Comparison of ENCODE assay signal across 10 cellular contexts in genomic region chr2:113877651-113878594, GRCh38. TPM values are rescaled to one million over a fixed set of nuclear protein-coding genes. Genes with fewer than 3 reads are reported as not detected.
DNase-seq lines count a peak whose midpoint lies in the region; ATAC-seq, FAIRE-seq and TF ChIP-seq lines count a peak whose summit lies in the region.
"Had no signal": no experiment of that assay in that cellular context is flagged by ENCODE, and none has a peak within 500 bp of the region (broad histone marks: within the 10 kb centered on the region; RNA-seq: fewer than 3 reads in every experiment).

No MANE protein-coding gene starts in this region.

- H3K9me3 ChIP-seq in PC-9 (ENCODE audit: insufficient read depth, low read depth) = no peaks in the 10 kb centered on the region
- no peaks in the 10 kb centered on the region for H3K9me3 ChIP-seq in esophagus squamous epithelium
- no peaks in the 10 kb centered on the region for H3K9me3 ChIP-seq in small intestine (ENCODE audit: control insufficient read depth, low read depth)
- H3K9me3 ChIP-seq: thoracic aorta had no signal

- H3F3A ChIP-seq in PC-9 (ENCODE audit: insufficient read depth, low read depth) = peaks cover 10% of the 10 kb centered on the region

- peak overlapping the region; percentile 79 for H3K27ac Mint-ChIP-seq in activated CD4-positive, alpha-beta T cell treated with anti-CD3 and anti-CD28 coated beads for 36 hours

- TF ChIP-seq POLR2A in esophagus squamous epithelium (IDR thresholded peaks at IDR 0.05) = no peak

- H3K36me3 Mint-ChIP-seq in activated CD4-positive, alpha-beta T cell treated with anti-CD3 and anti-CD28 coated beads for 36 hours (ENCODE audit: low read depth) = peaks cover 15% of the 10 kb centered on the region

- peaks cover 43% of the 10 kb centered on the region for H3K4me1 Mint-ChIP-seq in activated CD4-positive, alpha-beta T cell treated with anti-CD3 and anti-CD28 coated beads for 36 hours

- WGBS in esophagus squamous epithelium, 2 donors = 16 to 32% methylated on average over 5 of the region's 5 CpGs
- WGBS in small intestine, 3 donors = 12 to 26% (median 22%) methylated on average over 5 of the region's 5 CpGs

- peak; percentile 17 for ATAC-seq in activated CD4-positive, alpha-beta T cell treated with anti-CD3 and anti-CD28 coated beads for 36 hours
- no peak for ATAC-seq in GM18858 (IDR thresholded peaks at IDR 0.05; ENCODE audit: unreplicated experiment)

- POLR2A ChIA-PET in activated CD4-positive, alpha-beta T cell treated with anti-CD3 and anti-CD28 coated beads for 36 hours (lab: Charles Lee) = interaction anchor here (1.1 to 2.3 kb wide), 2 partner anchors 12 to 18 kb away, joined by 4 to 16 read pairs; partner anchors contain the start of gene ACTR3
- POLR2A ChIA-PET in PC-9 (lab: Charles Lee; ENCODE audit: unreplicated experiment) = interaction anchor here (0.6 to 1.4 kb wide), 4 partner anchors 13 to 122 kb away, joined by 3 to 8 read pairs (median 5); partner anchors contain the start of gene SLC35F5
- POLR2A ChIA-PET in HEK293T (lab: Yijun Ruan, JAX) = interaction anchor here (1.0 to 2.8 kb wide), 2 partner anchors 11 to 121 kb away, joined by 4 to 15 read pairs; partner anchors contain the start of genes ACTR3 and SLC35F5

- no peaks in the 10 kb centered on the region for H3K9me2 ChIP-seq in PC-9 (ENCODE audit: insufficient read depth)

- H3K4me3 ChIP-seq in PC-9 (no peak overlapping the region), esophagus squamous epithelium (no peak overlapping the region), small intestine (ENCODE audit: low read depth in 1 of 2, low read length in 2 of 2) (no peak overlapping the region)
- H3K4me3 ChIP-seq: thoracic aorta had no signal

- H3K79me2 ChIP-seq in PC-9 (ENCODE audit: low read depth) = no peaks in the 10 kb centered on the region

- no peaks in the 10 kb centered on the region for H3K27me3 Mint-ChIP-seq in activated CD4-positive, alpha-beta T cell treated with anti-CD3 and anti-CD28 coated beads for 36 hours

- no TSS peak for BruUV-seq in PC-9 (replicated peaks; lab: Mats Ljungman, UMichigan)

- TF ChIP-seq CTCF in PC-9 (conservative IDR thresholded peaks at IDR 0.05) (no peak), esophagus squamous epithelium (IDR thresholded peaks at IDR 0.05) (no peak)

- H2AFZ ChIP-seq in PC-9 = no peak overlapping the region

- intact Hi-C loops in activated CD4-positive, alpha-beta T cell treated with anti-CD3 and anti-CD28 coated beads for 36 hours (cut with DNase I, micrococcal nuclease) = loop anchor here in 1 of 2 experiments (1.0 to 2.0 kb wide), 3 partner anchors 11 to 185 kb away; no protein-coding TSS in a partner anchor
- intact Hi-C loops in PC-9 (cut with micrococcal nuclease; ENCODE audit: unreplicated experiment) = loop anchor here (2.0 kb wide), 1 partner anchor 47 kb away; no protein-coding TSS in a partner anchor
- intact Hi-C loops in esophagus squamous epithelium (cut with DNase I) = no loop called here

- H3K4me1 ChIP-seq in PC-9 (replicated peaks; ENCODE audit: insufficient read depth) (peaks cover 34% of the 10 kb centered on the region), esophagus squamous epithelium (peaks cover 10 to 32% (median 12%) of the 10 kb centered on the region in 3 donors), small intestine (ENCODE audit: control insufficient read depth in 2 of 2, insufficient read depth in 1 of 2, low read depth in 1 of 2, low read length in 1 of 2) (peaks cover 0 to 6% of the 10 kb centered on the region in 2 donors)

- no peak for DNase-seq in activated CD4-positive, alpha-beta T cell treated with anti-CD3 and anti-CD28 coated beads for 36 hours
- DNase-seq in activated CD4-positive, alpha-beta T cell treated with anti-CD3 and anti-CD28 coated beads for 48 hours = no peak
- DNase-seq in PC-9 (peak in 1 of 2 experiments; percentile 39), esophagus squamous epithelium (lab: John Stamatoyannopoulos, UW) (no peak), small intestine (peak; percentile 95), pons (ENCODE audit: low spot score) (no peak), HEK293T (ENCODE audit: extremely low spot score) (no peak)

- H3K9me3 Mint-ChIP-seq in activated CD4-positive, alpha-beta T cell treated with anti-CD3 and anti-CD28 coated beads for 36 hours (ENCODE audit: low read depth) = no peaks in the 10 kb centered on the region

- CTCF ChIA-PET in activated CD4-positive, alpha-beta T cell treated with anti-CD3 and anti-CD28 coated beads for 36 hours (lab: Charles Lee) = interaction anchor here (0.6 to 2.0 kb wide), 9 partner anchors 9 to 1246 kb away, joined by 3 to 7 read pairs (median 3); no protein-coding TSS in a partner anchor
- CTCF ChIA-PET in PC-9 (lab: Charles Lee) (no interaction called here), HEK293T (lab: Yijun Ruan, JAX) (interaction anchor here (0.6 kb wide), 1 partner anchor 581 kb away, joined by 3 read pairs; no protein-coding TSS in a partner anchor)

- H3K27ac ChIP-seq in PC-9 (no peak overlapping the region), esophagus squamous epithelium (peak overlapping the region; percentile 36 to 69 (median 62)), small intestine (ENCODE audit: low read depth in 1 of 2, low read length in 1 of 2) (peak overlapping the region; percentile 43 to 93)
- H3K27ac ChIP-seq: C4-2B, thoracic aorta had no signal

- peak overlapping the region; percentile 27 for H3K4me3 Mint-ChIP-seq in activated CD4-positive, alpha-beta T cell treated with anti-CD3 and anti-CD28 coated beads for 36 hours

- H3K36me3 ChIP-seq in PC-9 (ENCODE audit: low read depth) (no peaks in the 10 kb centered on the region), esophagus squamous epithelium (no peaks in the 10 kb centered on the region), small intestine (ENCODE audit: control insufficient read depth in 2 of 2, insufficient read depth in 2 of 2, low read length in 2 of 2) (no peaks in the 10 kb centered on the region)
- H3K36me3 ChIP-seq: thoracic aorta had no signal

- H3K4me2 ChIP-seq in PC-9 = peak overlapping the region; percentile 54

- no peak for FAIRE-seq in small intestine (lab: Jason Lieb, UNC)

- no peaks in the 10 kb centered on the region for H4K20me1 ChIP-seq in PC-9 (ENCODE audit: insufficient read depth)

- H3K27me3 ChIP-seq in PC-9 (ENCODE audit: insufficient read depth, low read depth) = no peaks in the 10 kb centered on the region
- H3K27me3 ChIP-seq in esophagus squamous epithelium = no peaks in the 10 kb centered on the region
- H3K27me3 ChIP-seq in small intestine (ENCODE audit: control insufficient read depth in 2 of 2, insufficient read depth in 2 of 2, low read length in 2 of 2) = no peaks in the 10 kb centered on the region

TF ChIP-seq in HEK293T, 16 proteins besides CTCF, POLR2A, EP300 and RAD21:
- TF ChIP-seq PKNOX1 (IDR thresholded peaks at IDR 0.05) (no peak), SP1 (IDR thresholded peaks at IDR 0.05) (no peak), BHLHE40 (IDR thresholded peaks at IDR 0.05; ENCODE audit: borderline replicate concordance) (no peak), ARNT (IDR thresholded peaks at IDR 0.05) (no peak), ELF4 (IDR thresholded peaks at IDR 0.05) (no peak), LEF1 (IDR thresholded peaks at IDR 0.05; ENCODE audit: borderline replicate concordance) (no peak), TARDBP (IDR thresholded peaks at IDR 0.05) (no peak), SUZ12 (IDR thresholded peaks at IDR 0.05) (no peak), FOXK2 (IDR thresholded peaks at IDR 0.05) (no peak), NFRKB (IDR thresholded peaks at IDR 0.05) (no peak), CTBP1 (IDR thresholded peaks at IDR 0.05; ENCODE audit: borderline replicate concordance) (no peak), ZNF384 (IDR thresholded peaks at IDR 0.05) (no peak), HDGF (IDR thresholded peaks at IDR 0.05; ENCODE audit: borderline replicate concordance) (no peak)

RNA-seq across cellular contexts. Expression of gene ACTR3, which starts 12.0 kb away (rescaled TPM):
- 100 to 1,000 TPM; 495 to 583 TPM for total RNA-seq in activated CD4-positive, alpha-beta T cell treated with anti-CD3 and anti-CD28 coated beads for 36 hours
- total RNA-seq in PC-9 (2021) (220 and 222 TPM in 2 replicates), esophagus squamous epithelium (100 to 1,000 TPM; 164 to 274 (median 226) TPM)
- 10 to 100 TPM; 78.9 to 97.6 (median 93.3) TPM for polyA plus RNA-seq in small intestine
